Comparison of ENCODE assay signal across 8 cellular contexts in genomic region chr11:68271781-68272608, GRCh38. TPM values are rescaled to one million over a fixed set of nuclear protein-coding genes. Genes with fewer than 3 reads are reported as not detected.
DNase-seq lines count a peak whose midpoint lies in the region; ATAC-seq and FAIRE-seq lines count a peak whose summit lies in the region.

Gene C11orf24, minus strand, starts transcription at chr11:68271973. Its CDS starts 8,206 bp downstream, at chr11:68263767.

- H3K4me1 Mint-ChIP-seq in effector memory CD8-positive, alpha-beta T cell (ENCODE audit: low read depth in 2 of 2) = peaks cover 32 to 35% of the 10 kb centered on the region in 2 donors

- H3K9me3 Mint-ChIP-seq in effector memory CD8-positive, alpha-beta T cell = no peaks in the 10 kb centered on the region

- H2BK5ac ChIP-seq in mesenchymal stem cell (ENCODE audit: low read depth, low read length, poor library complexity, severe bottlenecking) = peak within 1 kb of the TSS; percentile 9

- H3K79me1 ChIP-seq in mesenchymal stem cell (replicated peaks; ENCODE audit: low read length, poor library complexity, severe bottlenecking) = peaks cover 8% of the 10 kb centered on the region

- peak within 1 kb of the TSS; percentile 62 to 99 for H3K14ac ChIP-seq in mesenchymal stem cell (ENCODE audit: low read length in 2 of 2)

- peak within 1 kb of the TSS; percentile 97 to 98 for H3K27ac Mint-ChIP-seq in effector memory CD8-positive, alpha-beta T cell

- peak within 1 kb of the TSS; percentile 93 for H2BK15ac ChIP-seq in mesenchymal stem cell (ENCODE audit: low read depth, poor library complexity, severe bottlenecking)

- peak within 1 kb of the TSS; percentile 83 for H3K4me2 ChIP-seq in mesenchymal stem cell (ENCODE audit: low read length, poor library complexity, severe bottlenecking)

- peak within 1 kb of the TSS; percentile 2 to 57 for H2BK12ac ChIP-seq in mesenchymal stem cell (ENCODE audit: low read length in 2 of 2)

- H3K4me3 ChIP-seq in mesenchymal stem cell (ENCODE audit: insufficient read depth in 1 of 2, low read depth in 1 of 2, low read length in 2 of 2) = peak within 1 kb of the TSS; percentile 88 to 92

- peak; percentile 97 for DNase-seq in COLO668 (lab: John Stamatoyannopoulos, UW; ENCODE audit: unreplicated experiment)
- peak; percentile 98 for DNase-seq in HTR-8/SVneo (ENCODE audit: insufficient read length, low spot score)
- DNase-seq in NOMO-1 treated with DMSO at 0.1 percent for 48 hours (lab: John Stamatoyannopoulos, UW; ENCODE audit: unreplicated experiment) = peak; percentile 96
- peak; percentile 88 to 89 for DNase-seq in activated CD8-positive, alpha-beta memory T cell treated with anti-CD3 and anti-CD28 coated beads for 4 hours (ENCODE audit: low read depth in 2 of 2)
- DNase-seq in effector memory CD8-positive, alpha-beta T cell = peak; percentile 87 to 91 (median 88)
- DNase-seq in mesenchymal stem cell = peak; percentile 94
- DNase-seq in stimulated activated CD8-positive, alpha-beta memory T cell treated with anti-CD3 and anti-CD28 coated beads, Interleukin-12 subunit alpha, Interleukin-12 subunit beta, amount 100 ng/mL, for 24 hours (ENCODE audit: extremely low read depth) = peak; percentile 88

- peak within 1 kb of the TSS; percentile 92 for H4K91ac ChIP-seq in mesenchymal stem cell (ENCODE audit: low read length)

- peak within 1 kb of the TSS; percentile 89 for H2AFZ ChIP-seq in mesenchymal stem cell (ENCODE audit: low read depth, low read length)

- peak within 1 kb of the TSS in 1 of 2 experiments; percentile 90 for H3K23ac ChIP-seq in mesenchymal stem cell (ENCODE audit: low read length in 2 of 2)

- no peaks in the 10 kb centered on the region for H3K9me3 ChIP-seq in mesenchymal stem cell (ENCODE audit: control insufficient read depth, low read length)

- H3K4ac ChIP-seq in mesenchymal stem cell (ENCODE audit: low read depth in 1 of 2, low read length in 2 of 2) = peak within 1 kb of the TSS; percentile 88 to 98

- ATAC-seq in GM21367 (IDR thresholded peaks at IDR 0.05; ENCODE audit: unreplicated experiment) = peak; percentile 53
- ATAC-seq in effector memory CD8-positive, alpha-beta T cell (replicated peaks) = peak; percentile 88

- peak within 1 kb of the TSS; percentile 99 for H3K9ac ChIP-seq in mesenchymal stem cell (ENCODE audit: low read length)

- peaks cover 24% of the 10 kb centered on the region for H3K36me3 Mint-ChIP-seq in effector memory CD8-positive, alpha-beta T cell (ENCODE audit: insufficient read depth)

- peak within 1 kb of the TSS; percentile 96 for H2BK120ac ChIP-seq in mesenchymal stem cell (ENCODE audit: low read depth, low read length)

- peak within 1 kb of the TSS; percentile 94 to 95 for H3K4me3 Mint-ChIP-seq in effector memory CD8-positive, alpha-beta T cell

- H2AK5ac ChIP-seq in mesenchymal stem cell (ENCODE audit: low read length, severe bottlenecking) = peak within 1 kb of the TSS; percentile 23

- peak; percentile 70 for FAIRE-seq in HTR-8/SVneo (lab: Jason Lieb, UNC)

- no peaks in the 10 kb centered on the region for H3K27me3 Mint-ChIP-seq in effector memory CD8-positive, alpha-beta T cell

- WGBS in mesenchymal stem cell = 1% methylated on average over 70 of the region's 71 CpGs

- peaks cover 14 to 16% of the 10 kb centered on the region in 2 experiments for H3K36me3 ChIP-seq in mesenchymal stem cell (ENCODE audit: control insufficient read depth in 1 of 2, insufficient read depth in 2 of 2, low read depth in 1 of 2, low read length in 2 of 2)

- H3K27ac ChIP-seq in mesenchymal stem cell (ENCODE audit: low read length, poor library complexity, severe bottlenecking) = peak within 1 kb of the TSS; percentile 85

- H3K27me3 ChIP-seq in mesenchymal stem cell (ENCODE audit: control insufficient read depth in 1 of 2, insufficient read depth in 1 of 2, low read length in 2 of 2) = no peaks in the 10 kb centered on the region

- peaks cover 16% of the 10 kb centered on the region for H3K4me1 ChIP-seq in mesenchymal stem cell (ENCODE audit: control insufficient read depth, insufficient read depth, low read depth, low read length)

- H3K18ac ChIP-seq in mesenchymal stem cell (ENCODE audit: low read depth in 1 of 2, low read length in 2 of 2) = peak within 1 kb of the TSS; percentile 95 to 99

- peak within 1 kb of the TSS; percentile 88 for H4K8ac ChIP-seq in mesenchymal stem cell (ENCODE audit: low read length)

RNA-seq across cellular contexts. Expression of gene C11orf24, which starts in this region (rescaled TPM):
- polyA plus RNA-seq in mesenchymal stem cell (2013, experiment 1 of 2) = 90.1 TPM
- polyA plus RNA-seq in mesenchymal stem cell (2013, experiment 2 of 2) = 93.9 TPM

Comparison
In these comparisons a context has a peak if more than half of its experiments do, and no peak if none do; other contexts are left out.
1. Peak in every context shown above with its lines: DNase-seq, ATAC-seq, H3K4me3 ChIP-seq and H3K27ac ChIP-seq.